8 cellular contexts compared by ENCODE assay signal in genomic region chr2:42086500-42086953, GRCh38. TPM values are rescaled to one million over a fixed set of nuclear protein-coding genes. Genes with fewer than 3 reads are reported as not detected.
A peak's percentile ranks its signal among the peaks of the same experiment; 100 is the strongest.
DNase-seq lines count a peak whose midpoint lies in the region; ATAC-seq, FAIRE-seq and TF ChIP-seq lines count a peak whose summit lies in the region.

No MANE protein-coding gene starts in this region.

- peaks cover 0 to 7% (median 0%) of the 10 kb centered on the region in 5 experiments for H3K9me3 Mint-ChIP-seq in brain
- no peaks in the 10 kb centered on the region for H3K9me3 Mint-ChIP-seq in stimulated activated naive B cell treated with anti-CD40 and anti-IgM and Interleukin-4, amounts not matched to agents 10 μg/mL and 1 μg/mL and 100 μg/mL, for 72 hours

- TF ChIP-seq POLR2A in GM12892 (IDR thresholded peaks at IDR 0.05; ENCODE audit: low read depth, low read length) (no peak), Peyer's patch (IDR thresholded peaks at IDR 0.05) (no peak)

- H3K4me3 Mint-ChIP-seq in brain, result no peak overlapping the region
- H3K4me3 Mint-ChIP-seq in stimulated activated naive B cell treated with anti-CD40 and anti-IgM and Interleukin-4, amounts not matched to agents 10 μg/mL and 1 μg/mL and 100 μg/mL, for 72 hours, result no peak overlapping the region

- in situ Hi-C loops in KBM-7 (cut with MboI; ENCODE audit: low pct_unique_long_range_greater_than_20kb, low sequenced_read_pairs), result loop anchor here (10.0 to 25.0 kb wide), 2 partner anchors 212 to 251 kb away; no protein-coding TSS in a partner anchor

- H3K9me3 ChIP-seq in Peyer's patch, result no peaks in the 10 kb centered on the region

- H3K4me3 ChIP-seq in Peyer's patch, result no peak overlapping the region

- TF ChIP-seq CTCF in Peyer's patch (IDR thresholded peaks at IDR 0.05), result peak; percentile 25 to 95 (median 78)
- TF ChIP-seq CTCF in brain (conservative IDR thresholded peaks at IDR 0.05), result peak; percentile 96

- H3K36me3 Mint-ChIP-seq in brain, result no peaks in the 10 kb centered on the region
- H3K36me3 Mint-ChIP-seq in stimulated activated naive B cell treated with anti-CD40 and anti-IgM and Interleukin-4, amounts not matched to agents 10 μg/mL and 1 μg/mL and 100 μg/mL, for 72 hours, result no peaks in the 10 kb centered on the region

- peak overlapping the region in 3 of 5 experiments; percentile 1 to 29 (median 8) for H3K27ac Mint-ChIP-seq in brain
- H3K27ac Mint-ChIP-seq in stimulated activated naive B cell treated with anti-CD40 and anti-IgM and Interleukin-4, amounts not matched to agents 10 μg/mL and 1 μg/mL and 100 μg/mL, for 72 hours, result no peak overlapping the region

- H3K36me3 ChIP-seq in Peyer's patch, result no peaks in the 10 kb centered on the region

- no peak overlapping the region for H3K27ac ChIP-seq in Peyer's patch

- DNase-seq in AG20443 (ENCODE audit: low spot score) (peak; percentile 80), GM12892 (ENCODE audit: insufficient read length) (no peak), KBM-7 (peak; percentile 83), Peyer's patch (peak in 1 of 3 donors; percentile 75), iPS-NIHi7 (ENCODE audit: extremely low spot score) (peak; percentile 74)
- DNase-seq in stimulated activated naive B cell treated with anti-CD40 and anti-IgM and Interleukin-4, amounts not matched to agents 10 μg/mL and 1 μg/mL and 100 μg/mL, for 72 hours, result no peak

- FAIRE-seq in GM12892 (lab: Jason Lieb, UNC), result peak; percentile 78

- H3K4me1 Mint-ChIP-seq in brain, result peaks cover 9% of the 10 kb centered on the region
- peaks cover 6 to 14% of the 10 kb centered on the region in 2 donors for H3K4me1 Mint-ChIP-seq in stimulated activated naive B cell treated with anti-CD40 and anti-IgM and Interleukin-4, amounts not matched to agents 10 μg/mL and 1 μg/mL and 100 μg/mL, for 72 hours

- no peaks in the 10 kb centered on the region for H3K27me3 ChIP-seq in Peyer's patch

- ATAC-seq in stimulated activated naive B cell treated with anti-CD40 and anti-IgM and Interleukin-4, amounts not matched to agents 10 μg/mL and 1 μg/mL and 100 μg/mL, for 72 hours (replicated peaks), result peak; percentile 70 to 71
- ATAC-seq in GM19467 (IDR thresholded peaks at IDR 0.05; ENCODE audit: unreplicated experiment), result no peak

- peaks cover 0 to 13% (median 0%) of the 10 kb centered on the region in 4 donors for H3K4me1 ChIP-seq in Peyer's patch

- peaks cover 2% of the 10 kb centered on the region for H3K27me3 Mint-ChIP-seq in brain
- peaks cover 16 to 21% of the 10 kb centered on the region in 2 donors for H3K27me3 Mint-ChIP-seq in stimulated activated naive B cell treated with anti-CD40 and anti-IgM and Interleukin-4, amounts not matched to agents 10 μg/mL and 1 μg/mL and 100 μg/mL, for 72 hours

RNA-seq across cellular contexts. Expression of gene PKDCC, which starts 38.7 kb away (rescaled TPM):
- polyA plus RNA-seq in GM12892 (2012; ENCODE audit: missing spikeins), result 1.8 TPM
- total RNA-seq in Peyer's patch, result 100 to 1,000 TPM; 113 to 210 (median 157) TPM
- polyA plus RNA-seq in brain (ENCODE audit: insufficient read depth, low read depth, low replicate concordance), result 4.1 TPM

Comparison
In these comparisons a context has a peak if more than half of its experiments do, and no peak if none do; other contexts are left out.
1. DNase-seq: peak in AG20443 (single experiment), KBM-7 (single experiment) and iPS-NIHi7 (single experiment); none in GM12892 (single experiment) and stimulated activated naive B cell treated with anti-CD40 and anti-IgM and Interleukin-4, amounts not matched to agents 10 μg/mL and 1 μg/mL and 100 μg/mL, for 72 hours (single experiment).